In the genomic region with DNA sequence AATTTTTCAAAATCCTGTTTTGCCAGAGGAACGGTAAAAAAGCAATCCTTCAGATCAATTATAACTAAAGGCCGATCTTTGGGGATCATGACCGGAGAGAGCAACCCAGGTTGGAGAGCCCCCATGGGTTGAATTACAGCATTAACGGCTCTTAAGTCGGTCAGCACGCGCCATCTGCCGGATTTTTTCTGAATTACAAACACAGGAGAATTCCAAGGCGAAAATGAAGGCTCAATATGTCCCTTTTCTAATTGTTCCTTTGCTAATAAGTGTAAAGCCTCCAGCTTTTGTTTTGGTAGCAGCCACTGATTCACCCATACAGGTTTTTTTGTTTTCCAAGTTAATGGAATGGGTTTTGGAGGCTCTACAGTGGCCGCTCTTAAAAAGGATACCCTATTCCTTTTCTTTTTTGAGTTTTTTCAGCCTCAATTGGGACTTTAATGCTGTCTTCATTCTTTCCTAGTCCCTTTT, we compare ENCODE assay signal across 7 cellular contexts. TPM values are rescaled to one million over a fixed set of nuclear protein-coding genes. Genes with fewer than 3 reads are reported as not detected.
A peak's percentile ranks its signal among the peaks of the same experiment; 100 is the strongest.
DNase-seq lines count a peak whose midpoint lies in the region; FAIRE-seq and TF ChIP-seq lines count a peak whose summit lies in the region.

No MANE protein-coding gene starts in this region.

- DNase-seq in NCI-H2171 (lab: John Stamatoyannopoulos, UW) (peak; percentile 52), brain microvascular endothelial cell (peak; percentile 64), left kidney (ENCODE audit: low read depth, low spot score) (peak; percentile 79), mesenteric fat pad (ENCODE audit: low spot score) (no peak)
- peak; percentile 57 to 68 for DNase-seq in stimulated activated CD4-positive, alpha-beta T cell treated with anti-CD3 and anti-CD28 coated beads, Interleukin-4, amount 100 ng/mL, for 48 hours (ENCODE audit: low read depth in 2 of 2)

- no peak overlapping the region for H3K27ac ChIP-seq in brain microvascular endothelial cell

- peak; percentile 46; the same call in 1 of the 2 replicates for TF ChIP-seq CTCF in GM12875 (IDR thresholded peaks at IDR 0.05; ENCODE audit: borderline replicate concordance, insufficient read depth, low read depth, low read length)
- peak; percentile 70 for TF ChIP-seq CTCF in brain microvascular endothelial cell (IDR thresholded peaks at IDR 0.05; ENCODE audit: low read depth, low read length, missing control alignments)

- peak; percentile 36 for FAIRE-seq in TTC549 (lab: Jason Lieb, UNC)

- in situ Hi-C loops in brain microvascular endothelial cell (cut with HindIII; ENCODE audit: low pct_ligation_motif_present, low sequenced_read_pairs), result no loop called here

- H3K27me3 ChIP-seq in brain microvascular endothelial cell (replicated peaks), result no peaks in the 10 kb centered on the region

- no peaks in the 10 kb centered on the region for H3K36me3 ChIP-seq in brain microvascular endothelial cell (replicated peaks)

- H3K4me3 ChIP-seq in GM12875 (ENCODE audit: low read depth, low read length) (no peak overlapping the region), brain microvascular endothelial cell (ENCODE audit: low read depth, low read length) (no peak overlapping the region)

RNA-seq across cellular contexts. Expression of gene PTCRA, which starts 16.9 kb away (rescaled TPM):
- not detected for total RNA-seq in mesenteric fat pad

RNA-seq across cellular contexts. Expression of gene RPL7L1, which starts 19.5 kb away (rescaled TPM):
- 82.2 TPM for total RNA-seq in mesenteric fat pad

RNA-seq across cellular contexts. Expression of gene CNPY3, which starts 30.4 kb away (rescaled TPM):
- 27.4 TPM for total RNA-seq in mesenteric fat pad
